In genomic region chr2:147173186-147173575, GRCh38 we compare ENCODE assay signal across 20 cellular contexts.
A peak's percentile ranks its signal among the peaks of the same experiment; 100 is the strongest.
DNase-seq lines count a peak whose midpoint lies in the region; ATAC-seq and TF ChIP-seq lines count a peak whose summit lies in the region.
"Had no signal": no experiment of that assay in that cellular context is flagged by ENCODE, and none has a peak within 500 bp of the region (broad histone marks: within the 10 kb centered on the region; RNA-seq: fewer than 3 reads in every experiment).

No MANE protein-coding gene starts in this region.

- H3K36me3 Mint-ChIP-seq in T-helper 17 cell (ENCODE audit: low read depth), result peaks cover 5% of the 10 kb centered on the region
- H3K36me3 Mint-ChIP-seq: naive B cell had no signal

- no peak overlapping the region for H3K4me3 ChIP-seq in fibroblast of lung (replicated peaks in 1 of 4; ENCODE audit: control extremely low read depth in 1 of 4, insufficient read depth in 1 of 4, low read depth in 3 of 4, low read length in 4 of 4)
- H3K4me3 ChIP-seq: lung, pancreas, vagina had no signal

- intact Hi-C loops in left cardiac atrium (cut with DNase I), result no loop called here

- H3K36me3 ChIP-seq in fibroblast of lung (ENCODE audit: control insufficient read depth, insufficient read depth, low read length), result no peaks in the 10 kb centered on the region
- H3K36me3 ChIP-seq: pancreas, vagina had no signal

- no peaks in the 10 kb centered on the region for H3K27me3 Mint-ChIP-seq in T-helper 17 cell
- H3K27me3 Mint-ChIP-seq: naive B cell had no signal

- H3K4me1 Mint-ChIP-seq in T-helper 17 cell, result peaks cover 6% of the 10 kb centered on the region
- H3K4me1 Mint-ChIP-seq: naive B cell had no signal

- no peak for ATAC-seq in left cardiac atrium
- no peak for ATAC-seq in HG02938 (IDR thresholded peaks at IDR 0.05; ENCODE audit: unreplicated experiment)
- no peak for ATAC-seq in T-helper 17 cell
- ATAC-seq: Panc1, pancreas had no signal

- no peaks in the 10 kb centered on the region for H3K4me1 ChIP-seq in fibroblast of lung (ENCODE audit: control insufficient read depth, extremely low read depth, insufficient read depth, low read length)
- H3K4me1 ChIP-seq: pancreas, vagina had no signal

- no peaks in the 10 kb centered on the region for H4K20me1 ChIP-seq in fibroblast of lung (ENCODE audit: control insufficient read depth, extremely low read depth, insufficient read depth, low read length)

- DNase-seq in GM03348 (ENCODE audit: low spot score) (peak; percentile 57), RPMI7951 (ENCODE audit: low read depth) (peak; percentile 43), fibroblast of lung (ENCODE audit: low read depth in 2 of 2) (peak; percentile 24 to 66), non-pigmented ciliary epithelial cell (ENCODE audit: low read depth) (peak; percentile 3), left cardiac atrium (no peak), C1 segment of cervical spinal cord (lab: John Stamatoyannopoulos, UW) (no peak), T-helper 17 cell (no peak)
- DNase-seq: activated effector memory CD4-positive, alpha-beta T cell treated with anti-CD3 and anti-CD28 coated beads, Interleukin-2, amount 50 U/mL, for 16 hours; AML-193; amniotic stem cell; GDM1; HFFc6; naive B cell; NCI-H1436 treated with DMSO at 0.1 percent for 48 hours; NCI-H82; pancreas had no signal

- H3K27me3 ChIP-seq in fibroblast of lung (ENCODE audit: control insufficient read depth, insufficient read depth, low read length), result no peaks in the 10 kb centered on the region
- H3K27me3 ChIP-seq: pancreas, vagina had no signal

- H3K27ac Mint-ChIP-seq in T-helper 17 cell, result no peak overlapping the region
- H3K27ac Mint-ChIP-seq: HFFc6, naive B cell had no signal

- H3K79me2 ChIP-seq in fibroblast of lung (ENCODE audit: control insufficient read depth, insufficient read depth, low read length), result no peaks in the 10 kb centered on the region

- H3K27ac ChIP-seq in fibroblast of lung (ENCODE audit: insufficient read depth, low read length), result no peak overlapping the region
- H3K27ac ChIP-seq: pancreas, vagina had no signal

- no peak overlapping the region for H3K9ac ChIP-seq in fibroblast of lung (ENCODE audit: insufficient read depth, low read length)

- H3K4me3 Mint-ChIP-seq in T-helper 17 cell, result no peak overlapping the region
- H3K4me3 Mint-ChIP-seq: HFFc6, naive B cell had no signal

- H2AFZ ChIP-seq in fibroblast of lung (ENCODE audit: low read length), result no peak overlapping the region

- H3K9me3 ChIP-seq in fibroblast of lung (ENCODE audit: control insufficient read depth, insufficient read depth, low read depth, low read length) (no peaks in the 10 kb centered on the region), T-helper 17 cell (ENCODE audit: control insufficient read depth, low read length, poor library complexity, severe bottlenecking) (no peaks in the 10 kb centered on the region)
- H3K9me3 ChIP-seq: pancreas, vagina had no signal

- no peak overlapping the region for H3K4me2 ChIP-seq in fibroblast of lung (ENCODE audit: extremely low read depth, insufficient read depth, low read length)

- no peak for TF ChIP-seq CTCF in fibroblast of lung (conservative IDR thresholded peaks at IDR 0.05 in 1 of 2, IDR thresholded peaks at IDR 0.05 in 1 of 2; ENCODE audit: low read depth in 1 of 2, low read length in 2 of 2)

Comparison
In these comparisons a context has a peak if more than half of its experiments do, and no peak if none do; other contexts are left out.
1. DNase-seq: peak in GM03348 (single experiment), RPMI7951 (single experiment), fibroblast of lung (2 of 2) and non-pigmented ciliary epithelial cell (single experiment); none in left cardiac atrium (single experiment), C1 segment of cervical spinal cord (0 of 14) and T-helper 17 cell (0 of 3).